ENCODE assay signal across 26 cellular contexts in the genomic region with DNA sequence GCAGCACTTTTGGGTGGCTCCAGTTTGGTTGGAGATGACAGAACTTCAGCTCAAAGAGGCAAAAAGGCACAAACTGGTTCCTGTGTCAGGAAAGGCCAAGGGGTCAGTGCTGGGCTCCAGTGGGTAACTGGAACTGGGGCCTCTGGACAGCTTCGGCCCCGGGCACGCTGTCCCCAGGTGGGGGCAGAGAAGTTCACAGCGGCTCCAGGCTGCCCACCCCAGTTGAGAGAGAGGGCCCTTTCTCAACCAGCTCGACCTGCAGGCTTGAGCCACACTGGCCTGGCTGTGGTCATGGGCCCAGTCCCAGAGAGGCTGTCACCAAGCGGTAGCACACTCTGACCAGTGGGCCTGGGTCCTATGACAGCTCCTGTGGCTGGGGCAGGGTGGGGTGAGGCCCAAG.
"Had no signal": no experiment of that assay in that cellular context is flagged by ENCODE, and none has a peak within 500 bp of the region (broad histone marks: within the 10 kb centered on the region; RNA-seq: fewer than 3 reads in every experiment).

No MANE protein-coding gene starts in this region.

- H3K4me3 Mint-ChIP-seq: activated CD4-positive, alpha-beta T cell treated with anti-CD3 and anti-CD28 coated beads for 36 hours; activated CD8-positive, alpha-beta T cell treated with anti-CD3 and anti-CD28 coated beads, Interleukin-2, amount 10 ng/mL, durations not matched to agents 7 days and 5 days; activated naive CD4-positive, alpha-beta T cell treated with anti-CD3 and anti-CD28 coated beads for 36 hours; activated naive CD8-positive, alpha-beta T cell; activated T-helper 17 cell treated with anti-CD3 and anti-CD28 coated beads, Interleukin-2, amount 50 U/mL, for 72 hours; brain; T-cell had no signal

- H3K27ac ChIP-seq: SK-N-MC, VCaP had no signal

- DNase-seq: activated CD4-positive, alpha-beta T cell treated with anti-CD3 and anti-CD28 coated beads for 36 hours; activated CD4-positive, alpha-beta T cell treated with anti-CD3 and anti-CD28 coated beads, Interleukin-2, amount 50 U/mL, for 4 hours; activated CD8-positive, alpha-beta T cell treated with anti-CD3 and anti-CD28 coated beads, Interleukin-2, amount 10 ng/mL, durations not matched to agents 7 days and 5 days; activated gamma-delta T cell; activated naive CD4-positive, alpha-beta T cell treated with anti-CD3 and anti-CD28 coated beads for 36 hours; activated T-cell treated with anti-CD3 and anti-CD28 coated beads, Interleukin-2, amount 50 U/mL, for 48 hours; amygdala; Karpas-422; NCI-H1105 treated with DMSO at 0.1 percent for 48 hours; NCI-H1436 treated with DMSO at 0.1 percent for 48 hours; NCI-H187; NCI-H2081; NCI-H510A treated with DMSO at 0.1 percent for 48 hours; NCI-H69; NK-92 treated with Interleukin-12 subunit alpha and Interleukin-12 subunit beta, amount 100 ng/mL, for 24 hours; OCI-M1; RPMI8226; T-cell had no signal

- H3K27me3 Mint-ChIP-seq: activated CD4-positive, alpha-beta T cell treated with anti-CD3 and anti-CD28 coated beads for 36 hours; activated naive CD8-positive, alpha-beta T cell; activated T-helper 17 cell treated with anti-CD3 and anti-CD28 coated beads, Interleukin-2, amount 50 U/mL, for 72 hours; brain; T-cell had no signal

- H3K4me3 ChIP-seq: SK-N-MC had no signal

- H3K27ac Mint-ChIP-seq: activated CD4-positive, alpha-beta T cell treated with anti-CD3 and anti-CD28 coated beads for 36 hours; activated CD8-positive, alpha-beta T cell treated with anti-CD3 and anti-CD28 coated beads, Interleukin-2, amount 10 ng/mL, durations not matched to agents 7 days and 5 days; activated naive CD4-positive, alpha-beta T cell treated with anti-CD3 and anti-CD28 coated beads for 36 hours; activated naive CD8-positive, alpha-beta T cell; activated T-helper 17 cell treated with anti-CD3 and anti-CD28 coated beads, Interleukin-2, amount 50 U/mL, for 72 hours; brain had no signal

- FAIRE-seq: astrocyte had no signal

- ATAC-seq: activated CD4-positive, alpha-beta T cell treated with anti-CD3 and anti-CD28 coated beads for 36 hours; activated CD8-positive, alpha-beta T cell treated with anti-CD3 and anti-CD28 coated beads, Interleukin-2, amount 10 ng/mL, durations not matched to agents 7 days and 5 days; activated T-helper 17 cell treated with anti-CD3 and anti-CD28 coated beads, Interleukin-2, amount 50 U/mL, for 72 hours; Panc1; Right ventricle myocardium inferior; T-cell had no signal

- H3K9me3 Mint-ChIP-seq: activated naive CD4-positive, alpha-beta T cell treated with anti-CD3 and anti-CD28 coated beads for 36 hours; activated T-helper 17 cell treated with anti-CD3 and anti-CD28 coated beads, Interleukin-2, amount 50 U/mL, for 72 hours had no signal

- H3K4me1 Mint-ChIP-seq: brain had no signal
